In the genomic region with DNA sequence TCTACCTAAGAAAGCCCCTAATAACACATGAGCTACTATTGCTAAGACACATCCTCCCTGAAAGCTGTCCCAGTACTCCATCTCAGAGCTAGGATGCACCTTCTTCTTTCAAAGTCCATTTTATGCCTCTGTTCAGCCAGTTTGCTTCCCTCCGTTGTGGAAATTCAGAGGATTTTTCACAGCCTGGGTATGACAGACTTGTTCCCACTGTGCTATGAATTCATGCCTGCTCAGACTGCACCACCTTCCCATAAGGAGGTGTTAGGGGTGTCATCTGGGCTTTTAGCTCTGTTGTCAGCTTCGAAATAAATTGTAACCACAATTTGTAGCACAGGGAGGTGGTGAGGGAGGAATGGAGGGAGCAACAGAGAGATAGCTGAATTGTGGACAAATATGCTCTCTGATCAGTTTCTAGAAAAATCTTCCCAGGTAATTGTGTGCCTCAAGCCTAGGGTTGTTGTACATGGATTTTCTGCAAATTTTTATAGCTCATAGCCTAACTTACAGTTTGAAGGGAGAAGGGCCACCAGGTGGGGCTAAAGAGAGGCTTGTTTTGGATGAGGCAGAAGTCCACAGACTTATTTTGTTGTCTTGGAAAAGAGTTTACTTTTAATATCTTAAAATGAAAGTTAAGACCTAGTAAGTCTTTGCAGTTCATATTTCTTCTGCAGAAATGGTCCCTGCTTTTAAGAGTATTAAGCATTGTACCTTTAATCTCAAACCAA, we compare ENCODE assay signal across 1 cellular context.
TF ChIP-seq lines count a peak whose summit lies in the region.

No MANE protein-coding gene starts in this region.

TF ChIP-seq in HCT116, 20 proteins besides CTCF, POLR2A, EP300 and RAD21 (continued from another document):
- TF ChIP-seq ZBTB33 (IDR thresholded peaks at IDR 0.05; ENCODE audit: extremely low read depth, insufficient replicate concordance, low read length) = no peak
- no peak for TF ChIP-seq YY1 (IDR thresholded peaks at IDR 0.05; ENCODE audit: extremely low read depth, insufficient replicate concordance, low read depth, low read length)
- TF ChIP-seq ATF3 (IDR thresholded peaks at IDR 0.05) = no peak
- TF ChIP-seq FOSL1 (IDR thresholded peaks at IDR 0.05; ENCODE audit: low read depth) = no peak
- no peak for TF ChIP-seq SP1 (IDR thresholded peaks at IDR 0.05; ENCODE audit: low read depth)
- TF ChIP-seq SRF (IDR thresholded peaks at IDR 0.05; ENCODE audit: low read depth) = no peak
- TF ChIP-seq TCF7L2 (IDR thresholded peaks at IDR 0.05; ENCODE audit: borderline replicate concordance, extremely low read depth, insufficient read depth, insufficient read length) = no peak
